ENCODE assay signal across 8 cellular contexts in the genomic region with DNA sequence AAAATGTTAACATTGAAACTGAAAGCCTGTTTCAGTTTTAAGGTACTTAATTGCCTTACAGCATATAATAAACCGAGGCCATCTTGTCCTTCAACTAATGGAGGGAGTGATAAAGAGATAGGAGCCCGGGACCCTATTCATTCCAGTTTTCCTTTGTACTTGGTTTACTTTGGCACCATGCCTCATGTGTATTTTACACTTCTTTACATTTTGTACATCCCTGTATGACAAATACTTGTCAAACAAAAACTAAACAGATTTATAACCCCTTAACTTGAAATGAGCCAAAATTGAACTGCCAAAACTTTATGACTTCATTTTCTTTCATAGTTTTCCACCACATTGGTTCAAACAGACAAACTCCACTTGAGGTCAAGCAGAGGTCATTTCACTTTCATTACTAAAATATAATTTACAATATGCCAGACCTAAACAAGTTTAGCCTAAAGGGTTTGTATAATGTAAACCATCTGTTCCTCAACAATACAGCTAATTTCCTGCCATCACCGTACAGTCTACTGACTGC. TPM values are rescaled to one million over a fixed set of nuclear protein-coding genes. Genes with fewer than 3 reads are reported as not detected.
A peak's percentile ranks its signal among the peaks of the same experiment; 100 is the strongest.
DNase-seq lines count a peak whose midpoint lies in the region; ATAC-seq lines count a peak whose summit lies in the region.

No MANE protein-coding gene starts in this region.

- H2BK120ac ChIP-seq in mesenchymal stem cell (ENCODE audit: low read depth, low read length) = no peak overlapping the region

- H3K4ac ChIP-seq in mesenchymal stem cell (ENCODE audit: low read depth in 1 of 2, low read length in 2 of 2) = no peak overlapping the region

- DNase-seq in RPMI7951 (ENCODE audit: low read depth) = peak; percentile 79
- DNase-seq in mesenchymal stem cell = peak; percentile 60
- no peak for DNase-seq in stimulated activated naive CD4-positive, alpha-beta T cell (lab: John Stamatoyannopoulos, UW)
- no peak for DNase-seq in stimulated activated CD4-positive, alpha-beta T cell treated with anti-CD3 and anti-CD28 coated beads, Interleukin-15, amount 100 ng/mL, for 24 hours
- DNase-seq in stimulated activated CD4-positive, alpha-beta T cell treated with anti-CD3 and anti-CD28 coated beads, Interleukin-4, amount 100 ng/mL, for 24 hours = no peak

- no peak overlapping the region for H2BK5ac ChIP-seq in mesenchymal stem cell (ENCODE audit: low read depth, low read length, poor library complexity, severe bottlenecking)

- H3K27ac ChIP-seq in mesenchymal stem cell (ENCODE audit: low read length, poor library complexity, severe bottlenecking) = no peak overlapping the region

- H2BK12ac ChIP-seq in mesenchymal stem cell (ENCODE audit: low read length in 2 of 2) = no peak overlapping the region

- no peak overlapping the region for H3K18ac ChIP-seq in mesenchymal stem cell (ENCODE audit: low read depth in 1 of 2, low read length in 2 of 2)

- ATAC-seq in GM19035 (IDR thresholded peaks at IDR 0.05; ENCODE audit: unreplicated experiment) (peak; percentile 60), HG03520 (IDR thresholded peaks at IDR 0.05; ENCODE audit: unreplicated experiment) (peak; percentile 60), GM19023 (IDR thresholded peaks at IDR 0.05; ENCODE audit: unreplicated experiment) (no peak)

- H3K23ac ChIP-seq in mesenchymal stem cell (ENCODE audit: low read length in 2 of 2) = no peak overlapping the region

- H4K91ac ChIP-seq in mesenchymal stem cell (ENCODE audit: low read length) = no peak overlapping the region

- H3K4me1 ChIP-seq in mesenchymal stem cell (ENCODE audit: control insufficient read depth, insufficient read depth, low read depth, low read length) = peaks cover 2% of the 10 kb centered on the region

- H2BK15ac ChIP-seq in mesenchymal stem cell (ENCODE audit: low read depth, poor library complexity, severe bottlenecking) = no peak overlapping the region

- no peak overlapping the region for H3K4me3 ChIP-seq in mesenchymal stem cell (ENCODE audit: insufficient read depth in 1 of 2, low read depth in 1 of 2, low read length in 2 of 2)

- H2AFZ ChIP-seq in mesenchymal stem cell (ENCODE audit: low read depth, low read length) = no peak overlapping the region

- H3K14ac ChIP-seq in mesenchymal stem cell (ENCODE audit: low read length in 2 of 2) = no peak overlapping the region

- H3K9me3 ChIP-seq in mesenchymal stem cell (ENCODE audit: control insufficient read depth, low read length) = no peaks in the 10 kb centered on the region

- H2AK5ac ChIP-seq in mesenchymal stem cell (ENCODE audit: low read length, severe bottlenecking) = no peak overlapping the region

- H3K4me2 ChIP-seq in mesenchymal stem cell (ENCODE audit: low read length, poor library complexity, severe bottlenecking) = no peak overlapping the region

- H3K9ac ChIP-seq in mesenchymal stem cell (ENCODE audit: low read length) = peak overlapping the region; percentile 61

- H3K27me3 ChIP-seq in mesenchymal stem cell (ENCODE audit: control insufficient read depth in 1 of 2, insufficient read depth in 1 of 2, low read length in 2 of 2) = no peaks in the 10 kb centered on the region

- H4K8ac ChIP-seq in mesenchymal stem cell (ENCODE audit: low read length) = no peak overlapping the region

- WGBS in mesenchymal stem cell = 0% methylated on average over 2 of the region's 3 CpGs

- H3K79me1 ChIP-seq in mesenchymal stem cell (replicated peaks; ENCODE audit: low read length, poor library complexity, severe bottlenecking) = no peaks in the 10 kb centered on the region

- H3K36me3 ChIP-seq in mesenchymal stem cell (ENCODE audit: control insufficient read depth in 1 of 2, insufficient read depth in 2 of 2, low read depth in 1 of 2, low read length in 2 of 2) = peaks cover 1 to 3% of the 10 kb centered on the region in 2 experiments

RNA-seq across cellular contexts. Expression of a gene that starts 30.9 kb away (rescaled TPM):
- total RNA-seq in RPMI7951 (2014; rRNA removed; shearing (Covaris generic)) = not detected in 2 replicates
- not detected for polyA plus RNA-seq in mesenchymal stem cell (2013, experiment 1 of 2)
- not detected for polyA plus RNA-seq in mesenchymal stem cell (2013, experiment 2 of 2)

Comparison
In these comparisons a context has a peak if more than half of its experiments do, and no peak if none do; other contexts are left out.
1. DNase-seq: peak in RPMI7951 (single experiment) and mesenchymal stem cell (single experiment); none in stimulated activated naive CD4-positive, alpha-beta T cell (0 of 6), stimulated activated CD4-positive, alpha-beta T cell treated with anti-CD3 and anti-CD28 coated beads, Interleukin-15, amount 100 ng/mL, for 24 hours (single experiment) and stimulated activated CD4-positive, alpha-beta T cell treated with anti-CD3 and anti-CD28 coated beads, Interleukin-4, amount 100 ng/mL, for 24 hours (single experiment).